7 cellular contexts compared by ENCODE assay signal in the genomic region with DNA sequence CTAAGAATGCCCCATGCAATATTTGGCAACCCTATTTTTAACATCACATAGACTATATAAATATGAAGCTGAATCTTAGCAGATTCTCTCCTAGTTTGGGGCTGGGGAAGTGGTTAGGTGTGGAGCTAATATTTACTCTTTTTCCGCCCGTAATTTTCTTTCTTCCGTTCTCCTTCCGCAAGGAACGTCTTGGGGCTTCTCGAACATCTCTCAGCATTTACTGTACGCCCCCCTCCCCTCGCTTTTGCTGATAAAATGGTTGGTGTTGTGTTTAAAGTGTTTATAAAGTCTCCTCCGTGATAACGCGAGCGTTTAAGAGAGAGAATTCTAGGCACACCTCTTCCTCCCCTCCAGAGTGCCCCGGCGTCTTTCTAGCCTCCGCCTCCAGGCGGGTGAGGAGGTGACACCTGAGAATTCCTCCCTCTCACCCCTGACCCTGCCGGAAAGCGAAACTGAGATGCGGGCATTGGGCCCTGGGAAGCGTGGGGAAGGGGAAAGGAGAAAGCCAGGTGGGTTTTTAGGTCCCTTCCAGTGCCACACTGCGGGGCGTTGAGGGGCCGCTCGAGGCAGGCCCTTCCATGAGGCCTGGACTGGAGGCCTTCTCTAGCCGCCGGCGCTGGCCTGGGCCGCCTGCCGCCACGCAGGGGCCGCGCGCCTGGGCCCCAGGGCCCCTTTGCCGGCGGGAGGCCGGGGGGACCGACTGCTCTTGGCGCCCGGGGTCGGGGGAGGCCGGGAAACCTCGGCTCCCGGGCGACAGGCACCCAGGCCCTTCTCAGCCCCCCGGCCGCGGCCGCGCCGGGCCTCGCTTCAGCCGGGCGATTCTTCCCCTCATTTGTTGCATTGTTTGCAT.
DNase-seq lines count a peak whose midpoint lies in the region; ATAC-seq and TF ChIP-seq lines count a peak whose summit lies in the region.
"Not testable (repeated sequence)": the region's sequence is repeated elsewhere in the genome, so short reads cannot be mapped to it uniquely, and the experiment has no call there.

No MANE protein-coding gene starts in this region.

- 13% methylated on average over 31 of the region's 53 CpGs for WGBS in hepatocyte (ENCODE audit: low lambda C conversion rate, missing lambda C conversion rate)
- WGBS in psoas muscle, 3 donors = 65 to 73% (median 68%) methylated on average over 24 to 43 of the region's 53 CpGs

- H3K9me2 ChIP-seq in Karpas-422 (replicated peaks; ENCODE audit: insufficient read depth, low read length); hepatocyte (replicated peaks; ENCODE audit: insufficient read depth): not testable (repeated sequence)

- DNase-seq in Karpas-422 (peak; percentile 95), T-helper 9 cell (peak; percentile 66), hepatocyte (ENCODE audit: low spot score) (peak; percentile 77), psoas muscle (peak in 1 of 2 donors; percentile 50)
- peak; percentile 80 for DNase-seq in activated naive CD4-positive, alpha-beta T cell treated with anti-CD3 and anti-CD28 coated beads for 36 hours

- not testable (repeated sequence) for H3K27me3 ChIP-seq in Karpas-422 (ENCODE audit: low read length); hepatocyte; psoas muscle (ENCODE audit: insufficient read depth in 3 of 3, low read length in 2 of 3)

- H3K4me1 ChIP-seq in Karpas-422 (ENCODE audit: low read length) = peaks cover 90% of the 10 kb centered on the region
- not testable (repeated sequence) for H3K4me1 ChIP-seq in hepatocyte (ENCODE audit: insufficient read depth); psoas muscle

- H3K4me2 ChIP-seq in Karpas-422 (ENCODE audit: low read depth, low read length, poor library complexity, severe bottlenecking) = peak overlapping the region; percentile 90
- H3K4me2 ChIP-seq in hepatocyte = peak overlapping the region; percentile 74

- not testable (repeated sequence) for TF ChIP-seq CTCF in hepatocyte (IDR thresholded peaks at IDR 0.05; ENCODE audit: poor library complexity); psoas muscle (IDR thresholded peaks at IDR 0.05)

- H3K27me3 Mint-ChIP-seq in activated naive CD4-positive, alpha-beta T cell treated with anti-CD3 and anti-CD28 coated beads for 36 hours (ENCODE audit: low read depth) = not testable (repeated sequence)

- ATAC-seq in GM18907 (IDR thresholded peaks at IDR 0.05; ENCODE audit: unreplicated experiment) (peak; percentile 89), HG02763 (IDR thresholded peaks at IDR 0.05; ENCODE audit: unreplicated experiment) (peak; percentile 80), psoas muscle (peak in 3 of 4 donors; percentile 31 to 48 (median 37))

- peak overlapping the region; percentile 87 for H3K4me3 Mint-ChIP-seq in activated naive CD4-positive, alpha-beta T cell treated with anti-CD3 and anti-CD28 coated beads for 36 hours

- peak overlapping the region; percentile 95 for H3K27ac Mint-ChIP-seq in activated naive CD4-positive, alpha-beta T cell treated with anti-CD3 and anti-CD28 coated beads for 36 hours

- H3K4me1 Mint-ChIP-seq in activated naive CD4-positive, alpha-beta T cell treated with anti-CD3 and anti-CD28 coated beads for 36 hours (ENCODE audit: low read depth) = peaks cover 50% of the 10 kb centered on the region

- H3K36me3 ChIP-seq in Karpas-422 (ENCODE audit: insufficient read depth, low read length); hepatocyte (replicated peaks; ENCODE audit: insufficient read depth, low read depth); psoas muscle (ENCODE audit: insufficient read depth in 1 of 2, low read depth in 1 of 2): not testable (repeated sequence)

- H3K36me3 Mint-ChIP-seq in activated naive CD4-positive, alpha-beta T cell treated with anti-CD3 and anti-CD28 coated beads for 36 hours (ENCODE audit: low read depth) = not testable (repeated sequence)

- H3K9me3 ChIP-seq in Karpas-422 (ENCODE audit: low read length); hepatocyte (ENCODE audit: low read depth); psoas muscle: not testable (repeated sequence)

- H3K27ac ChIP-seq in Karpas-422 (ENCODE audit: low read length) (peak overlapping the region; percentile 94), hepatocyte (peak overlapping the region; percentile 48)
- H3K27ac ChIP-seq in psoas muscle = not testable (repeated sequence)

- CTCF ChIA-PET in activated naive CD4-positive, alpha-beta T cell treated with anti-CD3 and anti-CD28 coated beads for 36 hours (lab: Charles Lee) = interaction anchor here (0.7 kb wide), 1 partner anchor 22 kb away, joined by 6 read pairs; no protein-coding TSS in a partner anchor

- not testable (repeated sequence) for H2AFZ ChIP-seq in Karpas-422 (ENCODE audit: low read length)
- peak overlapping the region; percentile 80 for H2AFZ ChIP-seq in hepatocyte

- not testable (repeated sequence) for H3K79me2 ChIP-seq in Karpas-422 (ENCODE audit: low read length); hepatocyte

- H3K4me3 ChIP-seq in Karpas-422 (ENCODE audit: low read length) (peak overlapping the region; percentile 71), hepatocyte (peak overlapping the region; percentile 34)
- H3K4me3 ChIP-seq in psoas muscle = not testable (repeated sequence)

- intact Hi-C loops in activated naive CD4-positive, alpha-beta T cell treated with anti-CD3 and anti-CD28 coated beads for 36 hours (cut with micrococcal nuclease) = loop anchor here (1.0 to 10.0 kb wide), 9 partner anchors 64 to 1073 kb away; a partner anchor contains a TSS
- intact Hi-C loops in psoas muscle (cut with DNase I) = not testable (repeated sequence)

- H4K20me1 ChIP-seq in Karpas-422 (ENCODE audit: insufficient read depth, low read depth, low read length); hepatocyte (ENCODE audit: insufficient read depth, poor library complexity, severe bottlenecking): not testable (repeated sequence)

- peak overlapping the region; percentile 74 for H3K9ac ChIP-seq in Karpas-422 (ENCODE audit: low read length)

- H3K9me3 Mint-ChIP-seq in activated naive CD4-positive, alpha-beta T cell treated with anti-CD3 and anti-CD28 coated beads for 36 hours = not testable (repeated sequence)

Comparison
In these comparisons a context has a peak if more than half of its experiments do, and no peak if none do; other contexts are left out.
1. ATAC-seq: peak in every context shown above with its lines; median percentile 89 in GM18907; 80 in HG02763; 37 in psoas muscle.